ENCODE assay signal across 1 cellular context in genomic region chr10:77926566-77927342, GRCh38.
TF ChIP-seq lines count a peak whose summit lies in the region.

A gene with protein sequence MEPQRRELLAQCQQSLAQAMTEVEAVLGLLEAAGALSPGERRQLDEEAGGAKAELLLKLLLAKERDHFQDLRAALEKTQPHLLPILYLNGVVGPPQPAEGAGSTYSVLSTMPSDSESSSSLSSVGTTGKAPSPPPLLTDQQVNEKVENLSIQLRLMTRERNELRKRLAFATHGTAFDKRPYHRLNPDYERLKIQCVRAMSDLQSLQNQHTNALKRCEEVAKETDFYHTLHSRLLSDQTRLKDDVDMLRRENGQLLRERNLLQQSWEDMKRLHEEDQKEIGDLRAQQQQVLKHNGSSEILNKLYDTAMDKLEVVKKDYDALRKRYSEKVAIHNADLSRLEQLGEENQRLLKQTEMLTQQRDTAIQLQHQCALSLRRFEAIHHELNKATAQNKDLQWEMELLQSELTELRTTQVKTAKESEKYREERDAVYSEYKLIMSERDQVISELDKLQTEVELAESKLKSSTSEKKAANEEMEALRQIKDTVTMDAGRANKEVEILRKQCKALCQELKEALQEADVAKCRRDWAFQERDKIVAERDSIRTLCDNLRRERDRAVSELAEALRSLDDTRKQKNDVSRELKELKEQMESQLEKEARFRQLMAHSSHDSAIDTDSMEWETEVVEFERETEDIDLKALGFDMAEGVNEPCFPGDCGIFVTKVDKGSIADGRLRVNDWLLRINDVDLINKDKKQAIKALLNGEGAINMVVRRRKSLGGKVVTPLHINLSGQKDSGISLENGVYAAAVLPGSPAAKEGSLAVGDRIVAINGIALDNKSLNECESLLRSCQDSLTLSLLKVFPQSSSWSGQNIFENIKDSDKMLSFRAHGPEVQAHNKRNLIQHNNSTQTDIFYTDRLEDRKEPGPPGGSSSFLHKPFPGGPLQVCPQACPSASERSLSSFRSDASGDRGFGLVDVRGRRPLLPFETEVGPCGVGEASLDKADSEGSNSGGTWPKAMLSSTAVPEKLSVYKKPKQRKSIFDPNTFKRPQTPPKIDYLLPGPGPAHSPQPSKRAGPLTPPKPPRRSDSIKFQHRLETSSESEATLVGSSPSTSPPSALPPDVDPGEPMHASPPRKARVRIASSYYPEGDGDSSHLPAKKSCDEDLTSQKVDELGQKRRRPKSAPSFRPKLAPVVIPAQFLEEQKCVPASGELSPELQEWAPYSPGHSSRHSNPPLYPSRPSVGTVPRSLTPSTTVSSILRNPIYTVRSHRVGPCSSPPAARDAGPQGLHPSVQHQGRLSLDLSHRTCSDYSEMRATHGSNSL (N-terminal part only) (minus strand): TSS chr10:77926755. CDS start chr10:77926520, 235 bp downstream.

TF ChIP-seq in K562, 482 proteins besides CTCF, POLR2A, EP300 and RAD21 (continues in another document):
- peak; percentile 56 to 83; a peak in 2 of 4 replicates for TF ChIP-seq UBTF (IDR thresholded peaks at IDR 0.05; ENCODE audit: borderline replicate concordance in 1 of 2, low read depth in 2 of 2, low read length in 2 of 2)
- TF ChIP-seq ZNF589 (CRISPR knock-in tag; IDR thresholded peaks at IDR 0.05; ENCODE audit: low read depth): 0 out of 2 replicates have a peak, but pooled peaks have one; percentile 49
- peak; percentile 50 for TF ChIP-seq TBP (optimal IDR thresholded peaks at IDR 0.05; ENCODE audit: low read depth, low read length)
- no peak for TF ChIP-seq ZNF143 (CRISPR knock-in tag; IDR thresholded peaks at IDR 0.05)
- TF ChIP-seq, protein P1, sequence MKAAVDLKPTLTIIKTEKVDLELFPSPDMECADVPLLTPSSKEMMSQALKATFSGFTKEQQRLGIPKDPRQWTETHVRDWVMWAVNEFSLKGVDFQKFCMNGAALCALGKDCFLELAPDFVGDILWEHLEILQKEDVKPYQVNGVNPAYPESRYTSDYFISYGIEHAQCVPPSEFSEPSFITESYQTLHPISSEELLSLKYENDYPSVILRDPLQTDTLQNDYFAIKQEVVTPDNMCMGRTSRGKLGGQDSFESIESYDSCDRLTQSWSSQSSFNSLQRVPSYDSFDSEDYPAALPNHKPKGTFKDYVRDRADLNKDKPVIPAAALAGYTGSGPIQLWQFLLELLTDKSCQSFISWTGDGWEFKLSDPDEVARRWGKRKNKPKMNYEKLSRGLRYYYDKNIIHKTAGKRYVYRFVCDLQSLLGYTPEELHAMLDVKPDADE (conservative IDR thresholded peaks at IDR 0.05; ENCODE audit: control insufficient read depth, low read depth, low read length): peak; percentile 63
- TF ChIP-seq, protein P2, sequence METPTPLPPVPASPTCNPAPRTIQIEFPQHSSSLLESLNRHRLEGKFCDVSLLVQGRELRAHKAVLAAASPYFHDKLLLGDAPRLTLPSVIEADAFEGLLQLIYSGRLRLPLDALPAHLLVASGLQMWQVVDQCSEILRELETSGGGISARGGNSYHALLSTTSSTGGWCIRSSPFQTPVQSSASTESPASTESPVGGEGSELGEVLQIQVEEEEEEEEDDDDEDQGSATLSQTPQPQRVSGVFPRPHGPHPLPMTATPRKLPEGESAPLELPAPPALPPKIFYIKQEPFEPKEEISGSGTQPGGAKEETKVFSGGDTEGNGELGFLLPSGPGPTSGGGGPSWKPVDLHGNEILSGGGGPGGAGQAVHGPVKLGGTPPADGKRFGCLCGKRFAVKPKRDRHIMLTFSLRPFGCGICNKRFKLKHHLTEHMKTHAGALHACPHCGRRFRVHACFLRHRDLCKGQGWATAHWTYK (CRISPR knock-in tag; IDR thresholded peaks at IDR 0.05): peak; percentile 55; the same call in 1 of the 2 replicates
- TF ChIP-seq, protein P3, sequence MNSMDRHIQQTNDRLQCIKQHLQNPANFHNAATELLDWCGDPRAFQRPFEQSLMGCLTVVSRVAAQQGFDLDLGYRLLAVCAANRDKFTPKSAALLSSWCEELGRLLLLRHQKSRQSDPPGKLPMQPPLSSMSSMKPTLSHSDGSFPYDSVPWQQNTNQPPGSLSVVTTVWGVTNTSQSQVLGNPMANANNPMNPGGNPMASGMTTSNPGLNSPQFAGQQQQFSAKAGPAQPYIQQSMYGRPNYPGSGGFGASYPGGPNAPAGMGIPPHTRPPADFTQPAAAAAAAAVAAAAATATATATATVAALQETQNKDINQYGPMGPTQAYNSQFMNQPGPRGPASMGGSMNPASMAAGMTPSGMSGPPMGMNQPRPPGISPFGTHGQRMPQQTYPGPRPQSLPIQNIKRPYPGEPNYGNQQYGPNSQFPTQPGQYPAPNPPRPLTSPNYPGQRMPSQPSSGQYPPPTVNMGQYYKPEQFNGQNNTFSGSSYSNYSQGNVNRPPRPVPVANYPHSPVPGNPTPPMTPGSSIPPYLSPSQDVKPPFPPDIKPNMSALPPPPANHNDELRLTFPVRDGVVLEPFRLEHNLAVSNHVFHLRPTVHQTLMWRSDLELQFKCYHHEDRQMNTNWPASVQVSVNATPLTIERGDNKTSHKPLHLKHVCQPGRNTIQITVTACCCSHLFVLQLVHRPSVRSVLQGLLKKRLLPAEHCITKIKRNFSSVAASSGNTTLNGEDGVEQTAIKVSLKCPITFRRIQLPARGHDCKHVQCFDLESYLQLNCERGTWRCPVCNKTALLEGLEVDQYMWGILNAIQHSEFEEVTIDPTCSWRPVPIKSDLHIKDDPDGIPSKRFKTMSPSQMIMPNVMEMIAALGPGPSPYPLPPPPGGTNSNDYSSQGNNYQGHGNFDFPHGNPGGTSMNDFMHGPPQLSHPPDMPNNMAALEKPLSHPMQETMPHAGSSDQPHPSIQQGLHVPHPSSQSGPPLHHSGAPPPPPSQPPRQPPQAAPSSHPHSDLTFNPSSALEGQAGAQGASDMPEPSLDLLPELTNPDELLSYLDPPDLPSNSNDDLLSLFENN (IDR thresholded peaks at IDR 0.05; ENCODE audit: low read depth in 2 of 2, low read length in 2 of 2): peak in 1 of 2 experiments; percentile 8; a peak in 1 of 4 replicates
- TF ChIP-seq, protein P4, sequence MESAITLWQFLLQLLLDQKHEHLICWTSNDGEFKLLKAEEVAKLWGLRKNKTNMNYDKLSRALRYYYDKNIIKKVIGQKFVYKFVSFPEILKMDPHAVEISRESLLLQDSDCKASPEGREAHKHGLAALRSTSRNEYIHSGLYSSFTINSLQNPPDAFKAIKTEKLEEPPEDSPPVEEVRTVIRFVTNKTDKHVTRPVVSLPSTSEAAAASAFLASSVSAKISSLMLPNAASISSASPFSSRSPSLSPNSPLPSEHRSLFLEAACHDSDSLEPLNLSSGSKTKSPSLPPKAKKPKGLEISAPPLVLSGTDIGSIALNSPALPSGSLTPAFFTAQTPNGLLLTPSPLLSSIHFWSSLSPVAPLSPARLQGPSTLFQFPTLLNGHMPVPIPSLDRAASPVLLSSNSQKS (CRISPR knock-in tag; IDR thresholded peaks at IDR 0.05): no peak
- TF ChIP-seq CXXC5 (CRISPR knock-in tag; IDR thresholded peaks at IDR 0.05): peak; percentile 73
- TF ChIP-seq ZFPM2 (CRISPR knock-in tag; IDR thresholded peaks at IDR 0.05): no peak
- no peak for TF ChIP-seq ZNF24 (IDR thresholded peaks at IDR 0.05)
- peak; percentile 88 for TF ChIP-seq NFIC (IDR thresholded peaks at IDR 0.05)
- no peak for TF ChIP-seq IRF2 (CRISPR knock-in tag; IDR thresholded peaks at IDR 0.05)
- peak; percentile 18 for TF ChIP-seq FIP1L1 (IDR thresholded peaks at IDR 0.05; ENCODE audit: low read depth, low read length, poor library complexity, severe bottlenecking)
- TF ChIP-seq ZNF184 (CRISPR knock-in tag; IDR thresholded peaks at IDR 0.05): no peak
- no peak for TF ChIP-seq ZNF384 (IDR thresholded peaks at IDR 0.05; ENCODE audit: low read depth, low read length)
- peak in 1 of 2 experiments; percentile 57; a peak in 3 of 4 replicates for TF ChIP-seq MAZ (CRISPR knock-in tag; conservative IDR thresholded peaks at IDR 0.05 in 1 of 2, IDR thresholded peaks at IDR 0.05 in 1 of 2)
- TF ChIP-seq, protein P5, sequence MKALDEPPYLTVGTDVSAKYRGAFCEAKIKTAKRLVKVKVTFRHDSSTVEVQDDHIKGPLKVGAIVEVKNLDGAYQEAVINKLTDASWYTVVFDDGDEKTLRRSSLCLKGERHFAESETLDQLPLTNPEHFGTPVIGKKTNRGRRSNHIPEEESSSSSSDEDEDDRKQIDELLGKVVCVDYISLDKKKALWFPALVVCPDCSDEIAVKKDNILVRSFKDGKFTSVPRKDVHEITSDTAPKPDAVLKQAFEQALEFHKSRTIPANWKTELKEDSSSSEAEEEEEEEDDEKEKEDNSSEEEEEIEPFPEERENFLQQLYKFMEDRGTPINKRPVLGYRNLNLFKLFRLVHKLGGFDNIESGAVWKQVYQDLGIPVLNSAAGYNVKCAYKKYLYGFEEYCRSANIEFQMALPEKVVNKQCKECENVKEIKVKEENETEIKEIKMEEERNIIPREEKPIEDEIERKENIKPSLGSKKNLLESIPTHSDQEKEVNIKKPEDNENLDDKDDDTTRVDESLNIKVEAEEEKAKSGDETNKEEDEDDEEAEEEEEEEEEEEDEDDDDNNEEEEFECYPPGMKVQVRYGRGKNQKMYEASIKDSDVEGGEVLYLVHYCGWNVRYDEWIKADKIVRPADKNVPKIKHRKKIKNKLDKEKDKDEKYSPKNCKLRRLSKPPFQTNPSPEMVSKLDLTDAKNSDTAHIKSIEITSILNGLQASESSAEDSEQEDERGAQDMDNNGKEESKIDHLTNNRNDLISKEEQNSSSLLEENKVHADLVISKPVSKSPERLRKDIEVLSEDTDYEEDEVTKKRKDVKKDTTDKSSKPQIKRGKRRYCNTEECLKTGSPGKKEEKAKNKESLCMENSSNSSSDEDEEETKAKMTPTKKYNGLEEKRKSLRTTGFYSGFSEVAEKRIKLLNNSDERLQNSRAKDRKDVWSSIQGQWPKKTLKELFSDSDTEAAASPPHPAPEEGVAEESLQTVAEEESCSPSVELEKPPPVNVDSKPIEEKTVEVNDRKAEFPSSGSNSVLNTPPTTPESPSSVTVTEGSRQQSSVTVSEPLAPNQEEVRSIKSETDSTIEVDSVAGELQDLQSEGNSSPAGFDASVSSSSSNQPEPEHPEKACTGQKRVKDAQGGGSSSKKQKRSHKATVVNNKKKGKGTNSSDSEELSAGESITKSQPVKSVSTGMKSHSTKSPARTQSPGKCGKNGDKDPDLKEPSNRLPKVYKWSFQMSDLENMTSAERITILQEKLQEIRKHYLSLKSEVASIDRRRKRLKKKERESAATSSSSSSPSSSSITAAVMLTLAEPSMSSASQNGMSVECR (CRISPR knock-in tag; IDR thresholded peaks at IDR 0.05): no peak
- TF ChIP-seq BRF2 (IDR thresholded peaks at IDR 0.05; ENCODE audit: borderline replicate concordance, insufficient read depth, insufficient read length): no peak
- peak; percentile 57 for TF ChIP-seq CCNT2 (IDR thresholded peaks at IDR 0.05; ENCODE audit: borderline replicate concordance, extremely low read depth, insufficient read length, low read depth, low read length)
- peak in 1 of 2 experiments; percentile 81; a peak in 2 of 4 replicates for TF ChIP-seq ZNF639 (CRISPR knock-in tag; conservative IDR thresholded peaks at IDR 0.05 in 1 of 2, IDR thresholded peaks at IDR 0.05 in 1 of 2)
- no peak for TF ChIP-seq ESRRB (CRISPR knock-in tag; IDR thresholded peaks at IDR 0.05; ENCODE audit: borderline replicate concordance)
- TF ChIP-seq ZNF766 (CRISPR knock-in tag; conservative IDR thresholded peaks at IDR 0.05): no peak
- TF ChIP-seq HDAC1 (IDR thresholded peaks at IDR 0.05): no peak
- TF ChIP-seq CTBP1 (IDR thresholded peaks at IDR 0.05; ENCODE audit: borderline replicate concordance): peak; percentile 11; the same call in 1 of the 2 replicates
- peak; percentile 87 for TF ChIP-seq POLR2G (IDR thresholded peaks at IDR 0.05; ENCODE audit: low read depth, low read length)
- TF ChIP-seq ZNF217 (CRISPR knock-in tag; IDR thresholded peaks at IDR 0.05): no peak
- no peak for TF ChIP-seq U2AF2 (optimal IDR thresholded peaks at IDR 0.05; ENCODE audit: low read depth, low read length)
- no peak for TF ChIP-seq ZEB2 (IDR thresholded peaks at IDR 0.05)
- peak; percentile 73 for TF ChIP-seq RBFOX2 (IDR thresholded peaks at IDR 0.05; ENCODE audit: low read depth, low read length)
- 0 out of 2 replicates have a peak, but pooled peaks have one; percentile 31 for TF ChIP-seq SAFB (IDR thresholded peaks at IDR 0.05; ENCODE audit: borderline replicate concordance, low read depth, low read length)
- TF ChIP-seq NONO (IDR thresholded peaks at IDR 0.05; ENCODE audit: low read depth in 2 of 2, low read length in 1 of 2): peak; percentile 37 to 65; a peak in 2 of 4 replicates
- TF ChIP-seq, protein P6, sequence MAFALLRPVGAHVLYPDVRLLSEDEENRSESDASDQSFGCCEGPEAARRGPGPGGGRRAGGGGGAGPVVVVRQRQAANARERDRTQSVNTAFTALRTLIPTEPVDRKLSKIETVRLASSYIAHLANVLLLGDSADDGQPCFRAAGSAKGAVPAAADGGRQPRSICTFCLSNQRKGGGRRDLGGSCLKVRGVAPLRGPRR (CRISPR knock-in tag; IDR thresholded peaks at IDR 0.05): no peak
